17 cellular contexts compared by ENCODE assay signal in the genomic region with DNA sequence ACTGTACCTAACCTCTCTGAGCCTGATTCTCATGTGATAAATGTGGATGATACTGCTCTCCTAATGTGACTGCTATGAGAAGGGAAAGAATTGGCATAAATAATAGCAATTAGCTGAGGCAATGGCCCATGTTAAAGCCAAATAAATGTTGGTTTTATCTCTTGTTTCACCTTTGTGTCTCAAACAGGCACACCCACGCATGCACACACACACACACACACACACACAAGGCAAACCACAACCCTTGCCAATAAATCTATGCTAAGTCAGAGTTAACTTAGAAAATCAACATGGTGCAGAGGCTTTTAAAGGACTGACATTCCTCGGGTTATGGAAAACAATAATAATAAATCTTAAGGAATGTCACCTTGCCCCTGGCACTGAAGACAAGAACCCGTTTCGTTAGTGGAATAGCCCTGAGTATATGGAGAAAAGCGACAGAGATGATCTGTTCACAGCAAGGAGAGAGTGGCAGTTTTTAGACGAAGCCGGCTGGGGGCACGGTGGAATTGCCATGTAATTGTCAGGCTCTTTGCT.
"Had no signal": no experiment of that assay in that cellular context is flagged by ENCODE, and none has a peak within 500 bp of the region (broad histone marks: within the 10 kb centered on the region; RNA-seq: fewer than 3 reads in every experiment).

No MANE protein-coding gene starts in this region.

- H3K4me1 ChIP-seq: ascending aorta, gastrocnemius medialis, pancreas had no signal

- H3K9me3 Mint-ChIP-seq: activated CD4-positive, alpha-beta memory T cell treated with anti-CD3 and anti-CD28 coated beads for 36 hours; activated naive CD4-positive, alpha-beta T cell treated with anti-CD3 and anti-CD28 coated beads, Interleukin-2, amount 10 ng/mL, durations not matched to agents 7 days and 5 days; activated T-helper 2 cell treated with anti-CD3 and anti-CD28 coated beads, Interferon-gamma antibody, Interleukin-2, Interleukin-4, amounts not matched to agents 10 μg/mL and 5 μg/mL and 100 μg/mL, durations not matched to agents 14 hours and 24 hours and 36 hours; neural progenitor cell had no signal

- H3K4me3 Mint-ChIP-seq: activated CD4-positive, alpha-beta memory T cell treated with anti-CD3 and anti-CD28 coated beads for 36 hours; activated CD8-positive, alpha-beta memory T cell treated with anti-CD3 and anti-CD28 coated beads, Interleukin-2, amount 10 ng/mL, durations not matched to agents 7 days and 5 days; activated naive CD4-positive, alpha-beta T cell treated with anti-CD3 and anti-CD28 coated beads, Interleukin-2, amount 10 ng/mL, durations not matched to agents 7 days and 5 days; effector memory CD8-positive, alpha-beta T cell; immature natural killer cell; neural progenitor cell had no signal

- H3K27ac ChIP-seq: ascending aorta, gastrocnemius medialis, heart left ventricle, neural progenitor cell, pancreas had no signal

- H3K36me3 Mint-ChIP-seq: activated CD4-positive, alpha-beta memory T cell treated with anti-CD3 and anti-CD28 coated beads for 36 hours; activated CD8-positive, alpha-beta memory T cell treated with anti-CD3 and anti-CD28 coated beads, Interleukin-2, amount 10 ng/mL, durations not matched to agents 7 days and 5 days; activated naive CD4-positive, alpha-beta T cell treated with anti-CD3 and anti-CD28 coated beads, Interleukin-2, amount 10 ng/mL, durations not matched to agents 7 days and 5 days; immature natural killer cell; neural progenitor cell had no signal

- H3K4me3 ChIP-seq: ascending aorta, gastrocnemius medialis, heart left ventricle, neural progenitor cell, pancreas had no signal

- H3K27ac Mint-ChIP-seq: activated CD4-positive, alpha-beta memory T cell treated with anti-CD3 and anti-CD28 coated beads for 36 hours; activated CD8-positive, alpha-beta memory T cell treated with anti-CD3 and anti-CD28 coated beads, Interleukin-2, amount 10 ng/mL, durations not matched to agents 7 days and 5 days; activated naive CD4-positive, alpha-beta T cell treated with anti-CD3 and anti-CD28 coated beads, Interleukin-2, amount 10 ng/mL, durations not matched to agents 7 days and 5 days; activated T-helper 2 cell treated with anti-CD3 and anti-CD28 coated beads, Interferon-gamma antibody, Interleukin-2, Interleukin-4, amounts not matched to agents 10 μg/mL and 5 μg/mL and 100 μg/mL, durations not matched to agents 14 hours and 24 hours and 36 hours; effector memory CD8-positive, alpha-beta T cell; immature natural killer cell; neural progenitor cell had no signal

- H3K4me1 Mint-ChIP-seq: activated naive CD4-positive, alpha-beta T cell treated with anti-CD3 and anti-CD28 coated beads, Interleukin-2, amount 10 ng/mL, durations not matched to agents 7 days and 5 days had no signal

- H3K36me3 ChIP-seq: ascending aorta, gastrocnemius medialis, heart left ventricle, neural progenitor cell, pancreas had no signal

- H3K9me3 ChIP-seq: ascending aorta, gastrocnemius medialis, heart left ventricle, pancreas had no signal

- DNase-seq: activated CD4-positive, alpha-beta memory T cell treated with anti-CD3 and anti-CD28 coated beads for 36 hours; activated CD4-positive, CD25-positive, alpha-beta regulatory T cell treated with anti-CD3 and anti-CD28 coated beads, Interleukin-2, amount 50 U/mL, for 72 hours; activated CD8-positive, alpha-beta memory T cell treated with anti-CD3 and anti-CD28 coated beads, Interleukin-2, amount 10 ng/mL, durations not matched to agents 7 days and 5 days; activated naive CD4-positive, alpha-beta T cell treated with anti-CD3 and anti-CD28 coated beads, Interleukin-2, amount 10 ng/mL, durations not matched to agents 7 days and 5 days; activated T-cell treated with anti-CD3 and anti-CD28 coated beads, Interleukin-2, amount 50 U/mL, for 1 hour; dermis blood vessel endothelial cell; effector memory CD8-positive, alpha-beta T cell; gastrocnemius medialis; heart left ventricle; immature natural killer cell; left cardiac atrium; pancreas; stimulated activated CD4-positive, alpha-beta T cell treated with anti-CD3 and anti-CD28 coated beads, Interleukin-1b, Interleukin-23, amount 100 ng/mL, for 48 hours; T1000 had no signal
